23 cellular contexts compared by ENCODE assay signal in genomic region chr4:94843222-94843621, GRCh38.
"Had no signal": no experiment of that assay in that cellular context is flagged by ENCODE, and none has a peak within 500 bp of the region (broad histone marks: within the 10 kb centered on the region; RNA-seq: fewer than 3 reads in every experiment).

No MANE protein-coding gene starts in this region.

- H3K4me3 ChIP-seq: coronary artery, left lung, mucosa of descending colon, right atrium auricular region, smooth muscle cell, stomach, thyroid gland, vagina had no signal

- H3K27ac ChIP-seq: coronary artery, left lung, parathyroid adenoma, right atrium auricular region, stomach, thyroid gland, vagina had no signal

- H3K4me2 ChIP-seq: smooth muscle cell had no signal

- H3K36me3 ChIP-seq: left lung, right atrium auricular region, stomach, thyroid gland, vagina had no signal

- H3K4me1 ChIP-seq: left lung, parathyroid adenoma, right atrium auricular region, stomach, thyroid gland, vagina had no signal

- DNase-seq: dermis blood vessel endothelial cell; effector memory CD8-positive, alpha-beta T cell; head of caudate nucleus; kidney; left lung; mesenchymal stem cell; mucosa of descending colon; naive B cell; stimulated activated CD4-positive, alpha-beta T cell treated with anti-CD3 and anti-CD28 coated beads, Interleukin-12 subunit alpha, Interleukin-12 subunit beta, amount 100 ng/mL, for 4 hours; stimulated activated CD4-positive, alpha-beta T cell treated with anti-CD3 and anti-CD28 coated beads, Interleukin-1b, Interleukin-23, amount 100 ng/mL, for 48 hours; stimulated activated CD4-positive, alpha-beta T cell treated with anti-CD3 and anti-CD28 coated beads, Interleukin-4, amount 100 ng/mL, for 1 hour; stimulated activated naive CD4-positive, alpha-beta T cell treated with Interleukin-2 at 50 U/mL for 16 hours; stomach; thyroid gland; trophoblast cell had no signal

- H3K9me3 ChIP-seq: mucosa of descending colon, thyroid gland, vagina had no signal

- ATAC-seq: effector memory CD8-positive, alpha-beta T cell; left lung; mucosa of descending colon; natural killer cell treated with Interleukin-12 subunit alpha and Interleukin-12 subunit beta and Interleukin-15 and Interleukin-18, amount 100 ng/mL, for 72 hours; sciatic nerve; stimulated activated effector memory CD8-positive, alpha-beta T cell treated with anti-CD3 and anti-CD28 coated beads, Interleukin-12 subunit alpha, Interleukin-12 subunit beta, amount 100 ng/mL, for 72 hours had no signal

- H2AFZ ChIP-seq: parathyroid adenoma had no signal

- H3K79me2 ChIP-seq: parathyroid adenoma had no signal
